11 cellular contexts compared by ENCODE assay signal in the genomic region with DNA sequence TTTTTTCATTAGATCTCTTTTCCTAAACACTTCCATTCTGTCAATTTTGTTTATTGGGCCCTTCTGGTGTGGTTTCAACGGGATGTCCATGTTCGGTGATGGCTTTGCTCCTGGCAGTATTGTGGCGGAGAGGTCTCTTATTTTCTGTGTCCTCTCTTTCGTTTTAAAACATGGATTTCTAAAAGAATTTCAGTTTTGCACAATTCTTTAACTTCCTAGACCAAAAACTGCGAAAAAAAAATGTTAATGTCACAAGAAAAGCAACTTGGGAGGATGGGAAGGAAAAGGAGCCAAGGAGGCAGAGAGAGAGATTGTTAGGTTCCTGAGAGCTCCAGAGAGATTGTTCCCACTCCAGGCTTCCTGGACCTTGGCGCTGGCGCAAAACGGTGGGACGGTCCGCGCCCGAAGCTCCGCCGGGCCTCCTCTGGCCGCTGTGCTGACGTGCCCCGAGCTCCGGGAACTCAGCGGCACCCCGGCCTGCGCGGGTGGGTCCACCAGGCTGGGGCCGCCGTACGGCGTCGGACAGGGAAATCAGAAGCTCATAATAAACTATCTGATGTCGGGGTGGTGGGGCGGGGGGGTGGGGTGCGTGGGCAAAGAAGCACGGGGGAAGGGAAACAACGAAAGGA. TPM values are rescaled to one million over a fixed set of nuclear protein-coding genes. Genes with fewer than 3 reads are reported as not detected.
A peak's percentile ranks its signal among the peaks of the same experiment; 100 is the strongest.
DNase-seq lines count a peak whose midpoint lies in the region; ATAC-seq and TF ChIP-seq lines count a peak whose summit lies in the region.
"Had no signal": no experiment of that assay in that cellular context is flagged by ENCODE, and none has a peak within 500 bp of the region (broad histone marks: within the 10 kb centered on the region; RNA-seq: fewer than 3 reads in every experiment).

No MANE protein-coding gene starts in this region.

- H3K36me3 Mint-ChIP-seq in Caco-2 (ENCODE audit: insufficient read depth, unreplicated experiment) (no peaks in the 10 kb centered on the region), brain (no peaks in the 10 kb centered on the region), natural killer cell (no peaks in the 10 kb centered on the region)

- POLR2A ChIA-PET in Caco-2 (lab: Charles Lee), result no interaction called here

- H3K36me3 ChIP-seq in Caco-2 (ENCODE audit: control insufficient read depth, insufficient read depth, low read length), result no peaks in the 10 kb centered on the region

- H3K4me3 Mint-ChIP-seq in Caco-2 (ENCODE audit: unreplicated experiment) (peak overlapping the region; percentile 71), brain (peak overlapping the region; percentile 37 to 90 (median 77)), natural killer cell (peak overlapping the region; percentile 62)

- H3K4me1 ChIP-seq in Caco-2, result no peaks in the 10 kb centered on the region

- DNase-seq in Caco-2 (no peak), GM13977 (ENCODE audit: low spot score) (peak; percentile 27), natural killer cell (no peak), medulla oblongata (ENCODE audit: extremely low spot score) (no peak), NCI-H2196 (lab: John Stamatoyannopoulos, UW; ENCODE audit: unreplicated experiment) (no peak)
- DNase-seq: activated naive CD4-positive, alpha-beta T cell treated with anti-CD3 and anti-CD28 coated beads for 36 hours; Kasumi-1 had no signal

- CTCF ChIA-PET in Caco-2 (lab: Charles Lee), result no interaction called here

- ATAC-seq in natural killer cell (no peak), GM21717 (IDR thresholded peaks at IDR 0.05; ENCODE audit: unreplicated experiment) (no peak)

- H3K9me3 Mint-ChIP-seq in Caco-2 (ENCODE audit: unreplicated experiment), result no peaks in the 10 kb centered on the region
- peaks cover 0 to 8% (median 7%) of the 10 kb centered on the region in 5 experiments for H3K9me3 Mint-ChIP-seq in brain
- no peaks in the 10 kb centered on the region for H3K9me3 Mint-ChIP-seq in natural killer cell
- H3K9me3 Mint-ChIP-seq: activated naive CD4-positive, alpha-beta T cell treated with anti-CD3 and anti-CD28 coated beads for 36 hours had no signal

- peaks cover 17% of the 10 kb centered on the region for H3K27me3 Mint-ChIP-seq in Caco-2 (ENCODE audit: insufficient read depth, unreplicated experiment)
- peaks cover 99% of the 10 kb centered on the region for H3K27me3 Mint-ChIP-seq in brain
- H3K27me3 Mint-ChIP-seq in natural killer cell (ENCODE audit: low read depth in 2 of 2), result peaks cover 76 to 78% of the 10 kb centered on the region in 2 donors

- no peaks in the 10 kb centered on the region for H3K9me3 ChIP-seq in Caco-2

- H3K27ac Mint-ChIP-seq in Caco-2 (ENCODE audit: unreplicated experiment) (no peak overlapping the region), brain (peak overlapping the region in 1 of 5 experiments; percentile 96), natural killer cell (no peak overlapping the region)
- H3K27ac Mint-ChIP-seq: activated naive CD4-positive, alpha-beta T cell treated with anti-CD3 and anti-CD28 coated beads for 36 hours had no signal

- in situ Hi-C loops in GM13977 (cut with MboI; ENCODE audit: low pct_unique_long_range_greater_than_20kb, low sequenced_read_pairs, unreplicated experiment), result no loop called here

- no TSS peak for BruUV-seq in Caco-2 (replicated peaks; lab: Mats Ljungman, UMichigan)

- TF ChIP-seq CTCF in Caco-2 (IDR thresholded peaks at IDR 0.05; ENCODE audit: insufficient read depth in 1 of 2, low read depth in 1 of 2, low read length in 1 of 2, severe bottlenecking in 1 of 2, unreplicated experiment in 1 of 2) (no peak), GM13977 (IDR thresholded peaks at IDR 0.05; ENCODE audit: extremely low read depth, insufficient read depth, missing control alignments) (no peak), brain (conservative IDR thresholded peaks at IDR 0.05) (no peak), natural killer cell (IDR thresholded peaks at IDR 0.05) (no peak)

- no peak overlapping the region for H3K4me3 ChIP-seq in Caco-2 (ENCODE audit: low read depth, low read length)

- intact Hi-C loops in Caco-2 (cut with micrococcal nuclease; ENCODE audit: unreplicated experiment), result no loop called here
- intact Hi-C loops in natural killer cell (cut with micrococcal nuclease), result no loop called here

- H3K4me1 Mint-ChIP-seq in Caco-2 (ENCODE audit: low read depth, unreplicated experiment) (no peaks in the 10 kb centered on the region), brain (peaks cover 60% of the 10 kb centered on the region), natural killer cell (peaks cover 31 to 45% of the 10 kb centered on the region in 2 donors)

- no peaks in the 10 kb centered on the region for H3K27me3 ChIP-seq in Caco-2 (replicated peaks; ENCODE audit: control insufficient read depth, insufficient read depth, low read length)

RNA-seq across cellular contexts. Expression of a gene that starts 0.9 kb away (rescaled TPM):
- total RNA-seq in Caco-2 (2022) (0.21 TPM in 1 of 2 replicates, not detected in the other), natural killer cell (not detected)
- polyA plus RNA-seq in brain (ENCODE audit: insufficient read depth, low read depth, low replicate concordance), result not detected
- total RNA-seq: activated naive CD4-positive, alpha-beta T cell treated with anti-CD3 and anti-CD28 coated beads for 36 hours; liver; subcutaneous adipose tissue had no signal
- polyA plus RNA-seq: liver had no signal
